Comparison of ENCODE assay signal across 32 cellular contexts in the genomic region with DNA sequence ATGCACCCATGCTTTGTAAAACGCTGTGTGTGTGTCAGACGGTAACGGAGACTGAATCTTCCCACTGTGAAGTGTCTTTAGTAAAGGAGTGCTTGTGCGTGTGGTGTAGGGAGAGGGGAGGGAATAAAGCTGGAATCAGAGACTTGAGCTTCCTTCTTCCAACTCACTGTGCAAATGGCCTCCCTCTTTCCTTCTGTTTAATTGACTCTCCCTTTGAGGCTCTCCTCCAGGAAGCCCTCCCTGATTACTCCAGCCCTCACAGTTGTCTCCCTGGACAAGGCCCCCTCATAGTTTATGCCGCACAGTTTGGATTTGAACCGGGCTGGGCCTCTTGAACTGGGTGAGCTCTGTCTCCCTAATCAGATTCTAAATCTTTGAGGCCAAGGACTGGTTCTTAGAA. TPM values are rescaled to one million over a fixed set of nuclear protein-coding genes. Genes with fewer than 3 reads are reported as not detected.
"Had no signal": no experiment of that assay in that cellular context is flagged by ENCODE, and none has a peak within 500 bp of the region (broad histone marks: within the 10 kb centered on the region; RNA-seq: fewer than 3 reads in every experiment).

No MANE protein-coding gene starts in this region.

- H3K27ac Mint-ChIP-seq: activated naive CD8-positive, alpha-beta T cell; brain; memory B cell; stimulated activated memory B cell treated with anti-CD40 and anti-IgM and Interleukin-4, amounts not matched to agents 10 μg/mL and 1 μg/mL and 100 μg/mL, for 72 hours had no signal

- H3K27me3 ChIP-seq: ascending aorta, cardiac muscle cell, colonic mucosa, pancreas, sigmoid colon, thyroid gland had no signal

- H3K9me3 ChIP-seq: ascending aorta, colonic mucosa, esophagus squamous epithelium, pancreas, psoas muscle, sigmoid colon, thyroid gland had no signal

- ATAC-seq: activated CD4-positive, CD25-positive, alpha-beta regulatory T cell treated with anti-CD3 and anti-CD28 coated beads, Interleukin-2, amount 50 U/mL, for 24 hours; naive thymus-derived CD8-positive, alpha-beta T cell; pancreas; psoas muscle; stimulated activated memory B cell treated with anti-CD40 and anti-IgM and Interleukin-4, amounts not matched to agents 10 μg/mL and 1 μg/mL and 100 μg/mL, for 72 hours; stimulated activated naive CD8-positive, alpha-beta T cell treated with anti-CD3 and anti-CD28 coated beads, Interleukin-15, amount 100 ng/mL, for 72 hours had no signal

- H3K4me3 ChIP-seq: ascending aorta, cardiac muscle cell, colonic mucosa, esophagus squamous epithelium, pancreas, psoas muscle, sigmoid colon, thyroid gland had no signal

- H3K27me3 Mint-ChIP-seq: activated naive CD8-positive, alpha-beta T cell; brain had no signal

- H3K9me3 Mint-ChIP-seq: memory B cell; naive thymus-derived CD8-positive, alpha-beta T cell; neural crest cell; stimulated activated memory B cell treated with anti-CD40 and anti-IgM and Interleukin-4, amounts not matched to agents 10 μg/mL and 1 μg/mL and 100 μg/mL, for 72 hours; stimulated activated naive CD8-positive, alpha-beta T cell treated with anti-CD3 and anti-CD28 coated beads, Interleukin-15, amount 100 ng/mL, for 72 hours had no signal

- H3K4me1 ChIP-seq: colonic mucosa had no signal

- H3K27ac ChIP-seq: ascending aorta, cardiac muscle cell, colonic mucosa, epithelial cell of prostate, esophagus squamous epithelium, pancreas, psoas muscle, sigmoid colon, thyroid gland had no signal

- H3K36me3 Mint-ChIP-seq: activated naive CD8-positive, alpha-beta T cell; memory B cell; naive thymus-derived CD8-positive, alpha-beta T cell; stimulated activated memory B cell treated with anti-CD40 and anti-IgM and Interleukin-4, amounts not matched to agents 10 μg/mL and 1 μg/mL and 100 μg/mL, for 72 hours had no signal

- H3K4me3 Mint-ChIP-seq: activated naive CD8-positive, alpha-beta T cell; brain; memory B cell; naive thymus-derived CD8-positive, alpha-beta T cell; neural crest cell; stimulated activated memory B cell treated with anti-CD40 and anti-IgM and Interleukin-4, amounts not matched to agents 10 μg/mL and 1 μg/mL and 100 μg/mL, for 72 hours; stimulated activated naive CD8-positive, alpha-beta T cell treated with anti-CD3 and anti-CD28 coated beads, Interleukin-15, amount 100 ng/mL, for 72 hours had no signal

- DNase-seq: activated CD4-positive, alpha-beta T cell treated with anti-CD3 and anti-CD28 coated beads for 48 hours; activated CD4-positive, alpha-beta T cell treated with anti-CD3 and anti-CD28 coated beads, Interleukin-2, amount 50 U/mL, for 48 hours; activated CD8-positive, alpha-beta memory T cell treated with anti-CD3 and anti-CD28 coated beads for 24 hours; activated effector memory CD4-positive, alpha-beta T cell treated with Interleukin-2 at 50 U/mL for 16 hours; activated naive CD4-positive, alpha-beta T cell treated with Interleukin-2 at 50 U/mL for 16 hours; cerebellar nuclear complex; effector CD8-positive, alpha-beta T cell; esophagus squamous epithelium; islet precursor cell; left cardiac atrium; midbrain; naive thymus-derived CD8-positive, alpha-beta T cell; nucleus accumbens; psoas muscle; sigmoid colon; stimulated activated CD4-positive, alpha-beta T cell treated with anti-CD3 and anti-CD28 coated beads, Interleukin-1b, Interleukin-23, amount 100 ng/mL, for 48 hours; stimulated activated CD4-positive, alpha-beta T cell treated with anti-CD3 and anti-CD28 coated beads, Interleukin-4, amount 100 ng/mL, for 4 hours; stimulated activated CD8-positive, alpha-beta memory T cell treated with anti-CD3 and anti-CD28 coated beads, Interleukin-4, amount 100 ng/mL, for 48 hours; stimulated activated naive CD8-positive, alpha-beta T cell treated with anti-CD3 and anti-CD28 coated beads, Interleukin-15, amount 100 ng/mL, for 72 hours; thyroid gland; WERI-Rb-1 had no signal

- H3K4me1 Mint-ChIP-seq: memory B cell had no signal

- H3K36me3 ChIP-seq: ascending aorta, cardiac muscle cell, colonic mucosa, esophagus squamous epithelium, pancreas, sigmoid colon, thyroid gland had no signal

RNA-seq across cellular contexts. Expression of a gene that starts 23.0 kb away (rescaled TPM):
- total RNA-seq: ascending aorta had no signal
